12 cellular contexts compared by ENCODE assay signal in genomic region chr1:37851782-37852210, GRCh38. TPM values are rescaled to one million over a fixed set of nuclear protein-coding genes. Genes with fewer than 3 reads are reported as not detected.
DNase-seq lines count a peak whose midpoint lies in the region; ATAC-seq, FAIRE-seq and TF ChIP-seq lines count a peak whose summit lies in the region.
"Had no signal": no experiment of that assay in that cellular context is flagged by ENCODE, and none has a peak within 500 bp of the region (broad histone marks: within the 10 kb centered on the region; RNA-seq: fewer than 3 reads in every experiment).

No MANE protein-coding gene starts in this region.

- H3K4me3 ChIP-seq in Loucy (ENCODE audit: low read length, poor library complexity, severe bottlenecking) (no peak overlapping the region), GM12878 (peak overlapping the region; percentile 17; the same call in 1 of the 2 replicates), mesendoderm (ENCODE audit: low read length) (no peak overlapping the region)

- H3K27ac ChIP-seq in GM12878 (ENCODE audit: control insufficient read depth, insufficient read depth) (no peak overlapping the region), mesendoderm (ENCODE audit: low read depth, low read length) (no peak overlapping the region), foreskin keratinocyte (no peak overlapping the region)

- H3K27ac Mint-ChIP-seq in mesothelial cell of epicardium: no peak overlapping the region

- in situ Hi-C loops in GM12878 (cut with MboI): no loop called here

- H3K4me1 Mint-ChIP-seq in mesothelial cell of epicardium: peaks cover 4% of the 10 kb centered on the region

- DNase-seq in EH (ENCODE audit: low read depth): peak; percentile 11
- DNase-seq in GM12878 (ENCODE audit: low read depth, low spot score): peak; percentile 11
- no peak for DNase-seq in mesendoderm
- DNase-seq in mesothelial cell of epicardium (ENCODE audit: low spot score in 2 of 2, unreplicated experiment in 2 of 2): no peak
- DNase-seq in mucosa of gallbladder (ENCODE audit: low spot score): no peak
- DNase-seq in foreskin keratinocyte: no peak
- no peak for DNase-seq in ecto neural progenitor cell (ENCODE audit: low spot score)
- DNase-seq: activated gamma-delta T cell, hippocampal formation, NCI-H2081 treated with DMSO at 0.1 percent for 48 hours had no signal

- H3K23ac ChIP-seq in mesendoderm (ENCODE audit: low read length): peak overlapping the region; percentile 45

- RAD21 ChIA-PET in GM12878 (lab: Charles Lee; ENCODE audit: unreplicated experiment): no interaction called here

- TF ChIP-seq POLR2A in GM12878 (IDR thresholded peaks at IDR 0.05; ENCODE audit: low read depth, low read length): no peak

- SMC1A ChIA-PET in GM12878 (lab: Charles Lee; ENCODE audit: uncharacterized antibody, unreplicated experiment): interaction anchor here (0.6 to 1.8 kb wide), 3 partner anchors 9 to 130 kb away, joined by 3 to 5 read pairs (median 3); no protein-coding TSS in a partner anchor

- no peak overlapping the region for H2AFZ ChIP-seq in Loucy (ENCODE audit: low read length)
- H2AFZ ChIP-seq in GM12878 (ENCODE audit: control insufficient read depth, low read depth, low read length): no peak overlapping the region

- H2BK120ac ChIP-seq in mesendoderm (ENCODE audit: low read depth, low read length): no peak overlapping the region

- no peak for TF ChIP-seq EP300 in GM12878 (IDR thresholded peaks at IDR 0.05; ENCODE audit: borderline replicate concordance in 1 of 2, control insufficient read depth in 1 of 2, low read depth in 2 of 2, low read length in 2 of 2)

- H3K79me2 ChIP-seq in Loucy (ENCODE audit: insufficient read depth, low read length) (peaks cover 57% of the 10 kb centered on the region), GM12878 (ENCODE audit: control insufficient read depth, insufficient read depth, low read length) (peaks cover 52% of the 10 kb centered on the region), mesendoderm (ENCODE audit: control insufficient read depth, insufficient read depth, low read length) (peaks cover 14% of the 10 kb centered on the region)

- H3K9me2 ChIP-seq in Loucy (replicated peaks; ENCODE audit: low read depth, low read length): no peaks in the 10 kb centered on the region

- H3K27me3 ChIP-seq in Loucy (ENCODE audit: insufficient read depth, low read length, poor library complexity, severe bottlenecking) (no peaks in the 10 kb centered on the region), GM12878 (replicated peaks in 1 of 2; ENCODE audit: control insufficient read depth in 2 of 2, insufficient read depth in 2 of 2, low read length in 1 of 2) (no peaks in the 10 kb centered on the region), mesendoderm (ENCODE audit: insufficient read depth, low read length, poor library complexity) (no peaks in the 10 kb centered on the region), foreskin keratinocyte (no peaks in the 10 kb centered on the region)

- H3K4me1 ChIP-seq in Loucy (ENCODE audit: insufficient read depth, low read length, poor library complexity, severe bottlenecking) (peaks cover 42% of the 10 kb centered on the region), GM12878 (ENCODE audit: control insufficient read depth, insufficient read depth, low read length) (peaks cover 10% of the 10 kb centered on the region; the same call in 1 of the 2 replicates), mesendoderm (ENCODE audit: control insufficient read depth, low read depth, low read length) (no peaks in the 10 kb centered on the region), foreskin keratinocyte (peaks cover 5% of the 10 kb centered on the region)

- CTCF ChIA-PET in GM12878 (lab: Yijun Ruan, JAX): interaction anchor here (0.6 to 2.9 kb wide), 4 partner anchors 8 to 57 kb away, joined by 4 to 18 read pairs (median 4); partner anchors contain the start of gene MTF1

- H4K8ac ChIP-seq in mesendoderm (ENCODE audit: low read depth, low read length): no peak overlapping the region

- H2BK5ac ChIP-seq in mesendoderm (ENCODE audit: low read length): no peak overlapping the region

- no peak overlapping the region for H3K56ac ChIP-seq in mesendoderm (ENCODE audit: low read length)

- no peak overlapping the region for H3K18ac ChIP-seq in mesendoderm (ENCODE audit: low read length)

- no peaks in the 10 kb centered on the region for H3K9me3 ChIP-seq in Loucy (ENCODE audit: insufficient read depth, low read depth, low read length)
- H3K9me3 ChIP-seq in GM12878 (replicated peaks; ENCODE audit: control insufficient read depth, insufficient read depth, low read length): no peaks in the 10 kb centered on the region

- H3F3A ChIP-seq in Loucy (ENCODE audit: low read depth): no peaks in the 10 kb centered on the region

- H3K36me3 ChIP-seq in Loucy (ENCODE audit: insufficient read depth, low read length): peaks cover 8% of the 10 kb centered on the region; the same call in 1 of the 2 replicates
- peaks cover 0 to 9% of the 10 kb centered on the region in 2 experiments for H3K36me3 ChIP-seq in GM12878 (ENCODE audit: control insufficient read depth in 2 of 2, insufficient read depth in 2 of 2, low read length in 1 of 2)
- peaks cover 4% of the 10 kb centered on the region for H3K36me3 ChIP-seq in mesendoderm (ENCODE audit: control insufficient read depth, insufficient read depth, low read length)

- H3K79me1 ChIP-seq in mesendoderm (ENCODE audit: low read length): peaks cover 24% of the 10 kb centered on the region

- WGBS in GM12878 (ENCODE audit: insufficient coverage, insufficient replicate concordance, low lambda C conversion rate, missing lambda C conversion rate): 73% methylated on average over 2 of the region's 2 CpGs
- WGBS in mesendoderm (ENCODE audit: extremely low coverage, insufficient coverage, low lambda C conversion rate): no CpG with 5 or more reads among the region's 2 CpGs

- no peaks in the 10 kb centered on the region for H3K9me3 Mint-ChIP-seq in mesothelial cell of epicardium

- no peak overlapping the region for H3K4me3 Mint-ChIP-seq in mesothelial cell of epicardium

- peaks cover 8% of the 10 kb centered on the region for H3K36me3 Mint-ChIP-seq in mesothelial cell of epicardium

- H4K5ac ChIP-seq in mesendoderm (ENCODE audit: low read length): no peak overlapping the region

- no TSS peak for BruUV-seq in GM12878 (replicated peaks; lab: Mats Ljungman, UMichigan)

- H3K4me2 ChIP-seq in Loucy (ENCODE audit: low read depth, low read length, poor library complexity, severe bottlenecking) (peak overlapping the region; percentile 43), GM12878 (ENCODE audit: control insufficient read depth, insufficient read depth) (no peak overlapping the region), mesendoderm (ENCODE audit: low read length) (no peak overlapping the region)

- POLR2A ChIA-PET in GM12878 (lab: Charles Lee): interaction anchor here (0.6 to 2.2 kb wide), 2 partner anchors 36 to 44 kb away, joined by 6 to 13 read pairs; partner anchors contain the start of genes C1orf122 and YRDC

- FAIRE-seq in GM12878 (lab: Jason Lieb, UNC): peak; percentile 18
- FAIRE-seq: D721Med had no signal

- H2AK5ac ChIP-seq in mesendoderm (ENCODE audit: low read length): no peak overlapping the region

- no peak for TF ChIP-seq RAD21 in GM12878 (IDR thresholded peaks at IDR 0.05; ENCODE audit: insufficient read depth, low read depth, low read length)

- H2BK15ac ChIP-seq in mesendoderm (replicated peaks; ENCODE audit: low read depth): no peak overlapping the region

- no peaks in the 10 kb centered on the region for H3K27me3 Mint-ChIP-seq in mesothelial cell of epicardium (ENCODE audit: low read depth)

- intact Hi-C loops in GM12878 (cut with micrococcal nuclease; ENCODE audit: unreplicated experiment): no loop called here

- TF ChIP-seq CTCF in Loucy (conservative IDR thresholded peaks at IDR 0.05; ENCODE audit: low read length) (no peak), GM12878 (IDR thresholded peaks at IDR 0.05 in 2 of 3, conservative IDR thresholded peaks at IDR 0.05 in 1 of 3; ENCODE audit: control insufficient read depth in 2 of 3, extremely low read depth in 1 of 3, insufficient read depth in 1 of 3, low read depth in 3 of 3, low read length in 3 of 3) (no peak), mesothelial cell of epicardium (IDR thresholded peaks at IDR 0.05; ENCODE audit: unreplicated experiment) (no peak), foreskin keratinocyte (conservative IDR thresholded peaks at IDR 0.05) (no peak)

- ATAC-seq in GM12878 (peak; percentile 52), foreskin keratinocyte (no peak)

- no peak overlapping the region for H3K9ac ChIP-seq in Loucy (ENCODE audit: low read depth, low read length, poor library complexity, severe bottlenecking)
- H3K9ac ChIP-seq in GM12878 (ENCODE audit: control insufficient read depth, insufficient read depth, low read length): no peak overlapping the region
- no peak overlapping the region for H3K9ac ChIP-seq in mesendoderm (ENCODE audit: low read length)

- no peaks in the 10 kb centered on the region for H4K20me1 ChIP-seq in Loucy (ENCODE audit: insufficient read depth, low read length, poor library complexity, severe bottlenecking)
- H4K20me1 ChIP-seq in GM12878 (ENCODE audit: control insufficient read depth, insufficient read depth): no peaks in the 10 kb centered on the region

- H3K4ac ChIP-seq in mesendoderm (ENCODE audit: low read depth, low read length): no peak overlapping the region

RNA-seq across cellular contexts. Expression of gene MTF1, which starts 7.6 kb away (rescaled TPM):
- total RNA-seq in GM12878 (2013; cell fraction: nucleolus; rRNA removed): 6.5 and 6.9 TPM in 2 replicates
- 2.0 and 2.2 TPM in 2 replicates for total RNA-seq in GM12878 (2014; rRNA removed)
- 6.3 and 6.6 TPM in 2 replicates for total RNA-seq in GM12878 (2014; rRNA removed; fragmentation: Illumina TruSeq; extraction: Trizol)
- total RNA-seq in GM12878 (2021): 19.2 and 20.4 TPM in 2 replicates
- polyA plus RNA-seq in GM12878 (2011; ENCODE audit: low read depth): 4.0 TPM
- 6.7 and 6.8 TPM in 2 replicates for polyA plus RNA-seq in GM12878 (2011; rRNA removed)
- 5.3 and 5.9 TPM in 2 replicates for polyA plus RNA-seq in GM12878 (2011; cell fraction: cytosol; rRNA removed)
- 5.1 and 14.7 TPM in 2 replicates for polyA plus RNA-seq in GM12878 (2011; cell fraction: nucleus; rRNA removed)
- 4.0 and 8.6 TPM in 2 replicates for polyA plus RNA-seq in GM12878 (2012)
- 9.4 and 11.8 TPM in 2 replicates for polyA plus RNA-seq in GM12878 (2014; fragmentation: Illumina TruSeq; extraction: Trizol)
- polyA plus RNA-seq in GM12878 (2014; fragmentation: Nextera tagmentation; extraction: Ambion mirVana): 1 to 10 TPM; 2.8 to 4.4 TPM
- polyA plus RNA-seq in GM12878 (2014; rRNA removed): 5.5 and 5.6 TPM in 2 replicates
- polyA plus RNA-seq in GM12878 (2016; fragmentation: Nextera tagmentation; extraction: Ambion mirVana): 10 to 100 TPM; 13.7 to 14.7 TPM
- 10.7 and 28.2 TPM in 2 replicates for polyA minus RNA-seq in GM12878 (2011; rRNA and poly(A)+ RNA removed)
- polyA minus RNA-seq in GM12878 (2011; cell fraction: cytosol; rRNA and poly(A)+ RNA removed): 2.7 and 4.2 TPM in 2 replicates
- 2.8 and 5.0 TPM in 2 replicates for polyA minus RNA-seq in GM12878 (2011; cell fraction: nucleus; rRNA and poly(A)+ RNA removed)
- 4.1 TPM for polyA plus RNA-seq in mesendoderm (2013, experiment 1 of 2)
- 3.7 TPM for polyA plus RNA-seq in mesendoderm (2013, experiment 2 of 2)
- 12.8 to 18.0 TPM (median 14.3 TPM) in 3 replicates for total RNA-seq in mesothelial cell of epicardium
- 18.6 TPM for total RNA-seq in mucosa of gallbladder
- 7.9 and 8.6 TPM in 2 replicates for total RNA-seq in foreskin keratinocyte
- polyA plus RNA-seq in foreskin keratinocyte: 1.9 and 2.2 TPM in 2 replicates

RNA-seq across cellular contexts. Expression of gene YRDC, which starts 43.8 kb away (rescaled TPM):
- total RNA-seq in GM12878 (2013; cell fraction: nucleolus; rRNA removed): 6.5 and 6.6 TPM in 2 replicates
- 33.2 and 36.2 TPM in 2 replicates for total RNA-seq in GM12878 (2014; rRNA removed)
- 19.4 and 20.1 TPM in 2 replicates for total RNA-seq in GM12878 (2014; rRNA removed; fragmentation: Illumina TruSeq; extraction: Trizol)
- 29.1 and 31.7 TPM in 2 replicates for total RNA-seq in GM12878 (2021)
- 10.4 TPM for polyA plus RNA-seq in GM12878 (2011; ENCODE audit: low read depth)
- polyA plus RNA-seq in GM12878 (2011; rRNA removed): 20.5 and 26.5 TPM in 2 replicates
- polyA plus RNA-seq in GM12878 (2011; cell fraction: cytosol; rRNA removed): 26.6 and 30.0 TPM in 2 replicates
- polyA plus RNA-seq in GM12878 (2011; cell fraction: nucleus; rRNA removed): 13.5 and 15.4 TPM in 2 replicates
- polyA plus RNA-seq in GM12878 (2012): 16.3 and 16.9 TPM in 2 replicates
- 18.5 and 20.9 TPM in 2 replicates for polyA plus RNA-seq in GM12878 (2014; fragmentation: Illumina TruSeq; extraction: Trizol)
- polyA plus RNA-seq in GM12878 (2014; fragmentation: Nextera tagmentation; extraction: Ambion mirVana): 10 to 100 TPM in 1 of 2 experiments, 1 to 10 TPM in 1; 4.5 to 15.3 TPM
- polyA plus RNA-seq in GM12878 (2014; rRNA removed): 32.2 and 34.4 TPM in 2 replicates
- polyA plus RNA-seq in GM12878 (2016; fragmentation: Nextera tagmentation; extraction: Ambion mirVana): 10 to 100 TPM in 1 of 2 experiments, 1 to 10 TPM in 1; 2.9 to 17.4 TPM
- polyA minus RNA-seq in GM12878 (2011; rRNA and poly(A)+ RNA removed): 11.0 and 17.5 TPM in 2 replicates
- polyA minus RNA-seq in GM12878 (2011; cell fraction: cytosol; rRNA and poly(A)+ RNA removed): 8.0 TPM in 2 replicates
- polyA minus RNA-seq in GM12878 (2011; cell fraction: nucleus; rRNA and poly(A)+ RNA removed): 6.2 and 8.2 TPM in 2 replicates
- polyA plus RNA-seq in mesendoderm (2013, experiment 1 of 2): 35.2 TPM
- 36.1 TPM for polyA plus RNA-seq in mesendoderm (2013, experiment 2 of 2)
- total RNA-seq in mesothelial cell of epicardium: 18.6 to 21.2 TPM (median 19.8 TPM) in 3 replicates
- 11.5 TPM for total RNA-seq in mucosa of gallbladder
- 22.6 and 24.4 TPM in 2 replicates for total RNA-seq in foreskin keratinocyte
- 21.8 and 25.1 TPM in 2 replicates for polyA plus RNA-seq in foreskin keratinocyte

RNA-seq across cellular contexts. Expression of gene C1orf122, which starts 44.2 kb away (rescaled TPM):
- total RNA-seq in GM12878 (2013; cell fraction: nucleolus; rRNA removed): 0.75 and 0.98 TPM in 2 replicates
- total RNA-seq in GM12878 (2014; rRNA removed): 30.4 and 35.8 TPM in 2 replicates
- total RNA-seq in GM12878 (2014; rRNA removed; fragmentation: Illumina TruSeq; extraction: Trizol): 6.4 and 6.9 TPM in 2 replicates
- total RNA-seq in GM12878 (2021): 30.9 TPM in 2 replicates
- polyA plus RNA-seq in GM12878 (2011; ENCODE audit: low read depth): 2.0 TPM
- polyA plus RNA-seq in GM12878 (2011; rRNA removed): 2.6 and 8.4 TPM in 2 replicates
- polyA plus RNA-seq in GM12878 (2011; cell fraction: cytosol; rRNA removed): 6.9 and 16.9 TPM in 2 replicates
- polyA plus RNA-seq in GM12878 (2011; cell fraction: nucleus; rRNA removed): 7.2 and 7.7 TPM in 2 replicates
- 9.5 and 11.0 TPM in 2 replicates for polyA plus RNA-seq in GM12878 (2012)
- 3.0 and 4.6 TPM in 2 replicates for polyA plus RNA-seq in GM12878 (2014; fragmentation: Illumina TruSeq; extraction: Trizol)
- 1 to 10 TPM; 1.6 to 8.4 TPM for polyA plus RNA-seq in GM12878 (2014; fragmentation: Nextera tagmentation; extraction: Ambion mirVana)
- polyA plus RNA-seq in GM12878 (2014; rRNA removed): 30.9 and 35.5 TPM in 2 replicates
- 10 to 100 TPM; 21.2 to 29.4 TPM for polyA plus RNA-seq in GM12878 (2016; fragmentation: Nextera tagmentation; extraction: Ambion mirVana)
- polyA minus RNA-seq in GM12878 (2011; rRNA and poly(A)+ RNA removed): 1.6 and 2.2 TPM in 2 replicates
- polyA minus RNA-seq in GM12878 (2011; cell fraction: cytosol; rRNA and poly(A)+ RNA removed): 1.5 and 2.1 TPM in 2 replicates
- 2.8 and 4.6 TPM in 2 replicates for polyA minus RNA-seq in GM12878 (2011; cell fraction: nucleus; rRNA and poly(A)+ RNA removed)
- polyA plus RNA-seq in mesendoderm (2013, experiment 1 of 2): 44.9 TPM
- 42.7 TPM for polyA plus RNA-seq in mesendoderm (2013, experiment 2 of 2)
- total RNA-seq in mesothelial cell of epicardium: 36.8 to 42.4 TPM (median 41.0 TPM) in 3 replicates
- total RNA-seq in mucosa of gallbladder: 69.6 TPM
- total RNA-seq in foreskin keratinocyte: 42.5 and 49.3 TPM in 2 replicates
- polyA plus RNA-seq in foreskin keratinocyte: 86.8 and 92.8 TPM in 2 replicates

RNA-seq across cellular contexts. Expression of gene MANEAL, which starts 58.1 kb away (rescaled TPM):
- 7.3 and 7.5 TPM in 2 replicates for total RNA-seq in GM12878 (2013; cell fraction: nucleolus; rRNA removed)
- total RNA-seq in GM12878 (2014; rRNA removed) (11.0 and 11.1 TPM in 2 replicates), GM12878 (2014; rRNA removed; fragmentation: Illumina TruSeq; extraction: Trizol) (6.2 and 6.5 TPM in 2 replicates), GM12878 (2021) (8.6 and 9.2 TPM in 2 replicates), mesothelial cell of epicardium (1.4 to 1.8 TPM (median 1.8 TPM) in 3 replicates), mucosa of gallbladder (6.9 TPM), foreskin keratinocyte (0.39 and 0.41 TPM in 2 replicates)
- polyA plus RNA-seq in GM12878 (2011; ENCODE audit: low read depth): 3.9 TPM
- polyA plus RNA-seq in GM12878 (2011; rRNA removed) (2.9 and 4.9 TPM in 2 replicates), GM12878 (2014; fragmentation: Illumina TruSeq; extraction: Trizol) (4.7 and 6.5 TPM in 2 replicates), GM12878 (2014; fragmentation: Nextera tagmentation; extraction: Ambion mirVana) (1 to 10 TPM; 3.7 to 4.2 TPM), GM12878 (2014; rRNA removed) (8.8 and 9.0 TPM in 2 replicates), GM12878 (2016; fragmentation: Nextera tagmentation; extraction: Ambion mirVana) (1 to 10 TPM in 1 of 2 experiments, under 1 TPM in 1; 0.83 to 1.0 TPM), foreskin keratinocyte (0.29 and 0.30 TPM in 2 replicates)
- 6.2 and 6.3 TPM in 2 replicates for polyA plus RNA-seq in GM12878 (2011; cell fraction: cytosol; rRNA removed)
- 2.5 and 3.7 TPM in 2 replicates for polyA plus RNA-seq in GM12878 (2011; cell fraction: nucleus; rRNA removed)
- polyA plus RNA-seq in GM12878 (2012): 3.5 and 4.2 TPM in 2 replicates
- polyA minus RNA-seq in GM12878 (2011; rRNA and poly(A)+ RNA removed): 4.2 and 5.8 TPM in 2 replicates
- polyA minus RNA-seq in GM12878 (2011; cell fraction: cytosol; rRNA and poly(A)+ RNA removed): 2.1 and 2.8 TPM in 2 replicates
- polyA minus RNA-seq in GM12878 (2011; cell fraction: nucleus; rRNA and poly(A)+ RNA removed): 0.85 and 2.4 TPM in 2 replicates
- polyA plus RNA-seq in mesendoderm (2013, experiment 1 of 2): 9.1 TPM
- 9.3 TPM for polyA plus RNA-seq in mesendoderm (2013, experiment 2 of 2)

Comparison
In these comparisons a context has a peak if more than half of its experiments do, and no peak if none do; other contexts are left out.
1. DNase-seq: peak in EH (single experiment) and GM12878 (single experiment); none in mesendoderm (single experiment), mesothelial cell of epicardium (0 of 2), mucosa of gallbladder (single experiment), foreskin keratinocyte (0 of 2) and ecto neural progenitor cell (single experiment).